In genomic region chr17:79540306-79540705, GRCh38 we compare ENCODE assay signal across 24 cellular contexts.
"Had no signal": no experiment of that assay in that cellular context is flagged by ENCODE, and none has a peak within 500 bp of the region (broad histone marks: within the 10 kb centered on the region; RNA-seq: fewer than 3 reads in every experiment).

No MANE protein-coding gene starts in this region.

- H3K27ac Mint-ChIP-seq: dendritic cell treated with granulocyte-macrophage colony-stimulating factor and Interleukin-4, amounts not matched to agents 40 ng/mL and 50 ng/mL, for 4 days; natural killer cell treated with Interleukin-12 subunit alpha and Interleukin-12 subunit beta and Interleukin-15 and Interleukin-18, amount 100 ng/mL, for 72 hours; neural progenitor cell; type B pancreatic cell had no signal

- H3K36me3 ChIP-seq: left ventricle myocardium inferior, neural progenitor cell, stomach had no signal

- H3K9me3 ChIP-seq: left ventricle myocardium inferior, psoas muscle, stomach had no signal

- DNase-seq: erythroblast; foreskin keratinocyte; hippocampal formation; left ventricle myocardium inferior; mesenchymal stem cell; midbrain; occipital lobe; stimulated activated CD4-positive, alpha-beta T cell treated with anti-CD3 and anti-CD28 coated beads, Interleukin-12 subunit alpha, Interleukin-12 subunit beta, amount 100 ng/mL, for 4 hours; stimulated activated naive CD4-positive, alpha-beta T cell; stomach had no signal

- H3K27ac ChIP-seq: foreskin keratinocyte, left ventricle myocardium inferior, neural progenitor cell, parathyroid adenoma, psoas muscle, skin epidermis, stomach had no signal

- H3K9ac ChIP-seq: neural progenitor cell, parathyroid adenoma had no signal

- ATAC-seq: foreskin keratinocyte; natural killer cell treated with Interleukin-12 subunit alpha and Interleukin-12 subunit beta and Interleukin-15 and Interleukin-18, amount 100 ng/mL, for 72 hours; psoas muscle; sciatic nerve had no signal

- H3K9me3 Mint-ChIP-seq: central memory CD8-positive, alpha-beta T cell; dendritic cell treated with granulocyte-macrophage colony-stimulating factor and Interleukin-4, amounts not matched to agents 40 ng/mL and 50 ng/mL, for 4 days; natural killer cell treated with Interleukin-12 subunit alpha and Interleukin-12 subunit beta and Interleukin-15 and Interleukin-18, amount 100 ng/mL, for 72 hours; neural progenitor cell; type B pancreatic cell had no signal

- H3K27me3 ChIP-seq: foreskin keratinocyte, neural progenitor cell had no signal

- H3K4me1 Mint-ChIP-seq: central memory CD8-positive, alpha-beta T cell had no signal

- H3K27me3 Mint-ChIP-seq: natural killer cell treated with Interleukin-12 subunit alpha and Interleukin-12 subunit beta and Interleukin-15 and Interleukin-18, amount 100 ng/mL, for 72 hours had no signal

- H3K4me1 ChIP-seq: foreskin keratinocyte, left ventricle myocardium inferior, neural progenitor cell, parathyroid adenoma, psoas muscle, stomach had no signal

- H3K4me3 Mint-ChIP-seq: central memory CD8-positive, alpha-beta T cell; dendritic cell treated with granulocyte-macrophage colony-stimulating factor and Interleukin-4, amounts not matched to agents 40 ng/mL and 50 ng/mL, for 4 days; natural killer cell treated with Interleukin-12 subunit alpha and Interleukin-12 subunit beta and Interleukin-15 and Interleukin-18, amount 100 ng/mL, for 72 hours; neural progenitor cell; type B pancreatic cell had no signal

- H3K36me3 Mint-ChIP-seq: natural killer cell treated with Interleukin-12 subunit alpha and Interleukin-12 subunit beta and Interleukin-15 and Interleukin-18, amount 100 ng/mL, for 72 hours; neural progenitor cell; type B pancreatic cell had no signal

- H3K4me3 ChIP-seq: left ventricle myocardium inferior, lung, neural progenitor cell, psoas muscle, skin epidermis, stomach had no signal

- FAIRE-seq: colon, endothelial cell of umbilical vein, islet of Langerhans, urothelium cell line had no signal
